Comparison of ENCODE assay signal across 15 cellular contexts in the genomic region with DNA sequence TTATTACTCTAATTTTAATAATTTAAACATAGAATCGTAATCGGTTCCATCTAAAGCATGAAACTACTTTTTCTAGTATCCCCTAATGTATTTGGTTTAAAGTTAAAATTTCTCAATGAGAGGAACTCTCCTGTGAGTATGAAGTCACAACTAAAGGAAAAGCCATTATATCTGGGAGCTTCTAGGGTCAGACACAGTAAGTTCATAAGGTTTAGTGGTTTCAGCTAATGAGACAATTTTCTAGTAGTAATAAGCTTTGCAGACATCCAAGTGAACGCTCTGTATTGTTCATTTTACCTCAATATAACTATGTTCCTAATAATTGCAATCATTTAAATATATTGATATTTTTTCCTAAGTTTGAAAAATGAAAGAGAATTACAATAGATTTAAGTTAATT.
"Had no signal": no experiment of that assay in that cellular context is flagged by ENCODE, and none has a peak within 500 bp of the region (broad histone marks: within the 10 kb centered on the region; RNA-seq: fewer than 3 reads in every experiment).

No MANE protein-coding gene starts in this region.

- ATAC-seq: heart right ventricle; natural killer cell treated with Interleukin-12 subunit alpha and Interleukin-12 subunit beta and Interleukin-15 and Interleukin-18, amount 100 ng/mL, for 72 hours; upper lobe of right lung had no signal

- H3K4me3 ChIP-seq: coronary artery, heart right ventricle, testis, upper lobe of right lung had no signal

- H3K36me3 Mint-ChIP-seq: natural killer cell treated with Interleukin-12 subunit alpha and Interleukin-12 subunit beta and Interleukin-15 and Interleukin-18, amount 100 ng/mL, for 72 hours had no signal

- H3K27ac Mint-ChIP-seq: activated B cell treated with CpG ODN at 0.5 μM for 24 hours; activated CD4-positive, alpha-beta T cell treated with anti-CD3 and anti-CD28 coated beads, Interleukin-2, amount 10 ng/mL, durations not matched to agents 24 days and 14 days; natural killer cell treated with Interleukin-12 subunit alpha and Interleukin-12 subunit beta and Interleukin-15 and Interleukin-18, amount 100 ng/mL, for 72 hours; stimulated activated naive CD8-positive, alpha-beta T cell treated with anti-CD3 and anti-CD28 coated beads, Interleukin-15, Interleukin-2, amounts not matched to agents 100 ng/mL and 50 ng/mL, for 24 hours had no signal

- H3K4me1 Mint-ChIP-seq: activated B cell treated with CpG ODN at 0.5 μM for 24 hours; activated CD4-positive, alpha-beta T cell treated with anti-CD3 and anti-CD28 coated beads, Interleukin-2, amount 10 ng/mL, durations not matched to agents 24 days and 14 days had no signal

- H3K27me3 Mint-ChIP-seq: activated B cell treated with CpG ODN at 0.5 μM for 24 hours; activated CD4-positive, alpha-beta T cell treated with anti-CD3 and anti-CD28 coated beads, Interleukin-2, amount 10 ng/mL, durations not matched to agents 24 days and 14 days; natural killer cell treated with Interleukin-12 subunit alpha and Interleukin-12 subunit beta and Interleukin-15 and Interleukin-18, amount 100 ng/mL, for 72 hours; stimulated activated naive CD8-positive, alpha-beta T cell treated with anti-CD3 and anti-CD28 coated beads, Interleukin-15, Interleukin-2, amounts not matched to agents 100 ng/mL and 50 ng/mL, for 24 hours had no signal

- H3K4me3 Mint-ChIP-seq: activated B cell treated with CpG ODN at 0.5 μM for 24 hours; activated CD4-positive, alpha-beta T cell treated with anti-CD3 and anti-CD28 coated beads, Interleukin-2, amount 10 ng/mL, durations not matched to agents 24 days and 14 days; natural killer cell treated with Interleukin-12 subunit alpha and Interleukin-12 subunit beta and Interleukin-15 and Interleukin-18, amount 100 ng/mL, for 72 hours; stimulated activated naive CD8-positive, alpha-beta T cell treated with anti-CD3 and anti-CD28 coated beads, Interleukin-15, Interleukin-2, amounts not matched to agents 100 ng/mL and 50 ng/mL, for 24 hours had no signal

- DNase-seq: activated B cell treated with CpG ODN at 0.5 μM for 24 hours; activated CD4-positive, alpha-beta T cell treated with anti-CD3 and anti-CD28 coated beads, Interleukin-2, amount 10 ng/mL, durations not matched to agents 24 days and 14 days; activated CD8-positive, alpha-beta memory T cell treated with anti-CD3 and anti-CD28 coated beads for 24 hours; activated naive CD4-positive, alpha-beta T cell treated with Interleukin-2 at 50 U/mL for 16 hours; central memory CD4-positive, alpha-beta T cell; effector CD8-positive, alpha-beta T cell; heart right ventricle; stimulated activated CD4-positive, alpha-beta T cell treated with anti-CD3 and anti-CD28 coated beads, Interleukin-4, amount 100 ng/mL, for 1 hour; stimulated activated CD8-positive, alpha-beta memory T cell treated with anti-CD3 and anti-CD28 coated beads, Interleukin-4, amount 100 ng/mL, for 48 hours; T1000; testis; upper lobe of right lung had no signal
